ENCODE assay signal across 22 cellular contexts in genomic region chr11:42647993-42648392, GRCh38.
DNase-seq lines count a peak whose midpoint lies in the region.
"Had no signal": no experiment of that assay in that cellular context is flagged by ENCODE, and none has a peak within 500 bp of the region (broad histone marks: within the 10 kb centered on the region; RNA-seq: fewer than 3 reads in every experiment).

No MANE protein-coding gene starts in this region.

- H3K27me3 Mint-ChIP-seq in activated naive CD4-positive, alpha-beta T cell treated with anti-CD3 and anti-CD28 coated beads, Interleukin-2, amount 10 ng/mL, durations not matched to agents 7 days and 5 days, result no peaks in the 10 kb centered on the region
- H3K27me3 Mint-ChIP-seq: CD4-positive, CD25-positive, alpha-beta regulatory T cell had no signal

- in situ Hi-C loops in ACHN (cut with HindIII; ENCODE audit: low pct_ligation_motif_present, low pct_unique_long_range_greater_than_20kb, low sequenced_read_pairs), result no loop called here

- H3K27ac ChIP-seq in caudate nucleus (ENCODE audit: low read depth, low read length), result no peak overlapping the region
- H3K27ac ChIP-seq: BLaER1, HL-60 had no signal

- no peak overlapping the region for H3K4me3 Mint-ChIP-seq in activated naive CD4-positive, alpha-beta T cell treated with anti-CD3 and anti-CD28 coated beads, Interleukin-2, amount 10 ng/mL, durations not matched to agents 7 days and 5 days
- H3K4me3 Mint-ChIP-seq: CD4-positive, CD25-positive, alpha-beta regulatory T cell had no signal

- H3K36me3 Mint-ChIP-seq in activated naive CD4-positive, alpha-beta T cell treated with anti-CD3 and anti-CD28 coated beads, Interleukin-2, amount 10 ng/mL, durations not matched to agents 7 days and 5 days, result no peaks in the 10 kb centered on the region
- H3K36me3 Mint-ChIP-seq: CD4-positive, CD25-positive, alpha-beta regulatory T cell had no signal

- H3K9me3 Mint-ChIP-seq in activated naive CD4-positive, alpha-beta T cell treated with anti-CD3 and anti-CD28 coated beads, Interleukin-2, amount 10 ng/mL, durations not matched to agents 7 days and 5 days, result peaks cover 7% of the 10 kb centered on the region

- H3K4me1 Mint-ChIP-seq in activated naive CD4-positive, alpha-beta T cell treated with anti-CD3 and anti-CD28 coated beads, Interleukin-2, amount 10 ng/mL, durations not matched to agents 7 days and 5 days, result no peaks in the 10 kb centered on the region
- H3K4me1 Mint-ChIP-seq: CD4-positive, CD25-positive, alpha-beta regulatory T cell had no signal

- CTCF ChIA-PET in activated naive CD4-positive, alpha-beta T cell treated with anti-CD3 and anti-CD28 coated beads, Interleukin-2, amount 10 ng/mL, durations not matched to agents 7 days and 5 days (lab: Charles Lee), result no interaction called here

- no peak overlapping the region for H3K4me3 ChIP-seq in H7 (ENCODE audit: insufficient read depth, low read depth, low read length)
- H3K4me3 ChIP-seq: BLaER1, GM12878, K562 had no signal

- H3K27ac Mint-ChIP-seq in activated naive CD4-positive, alpha-beta T cell treated with anti-CD3 and anti-CD28 coated beads, Interleukin-2, amount 10 ng/mL, durations not matched to agents 7 days and 5 days, result no peak overlapping the region
- H3K27ac Mint-ChIP-seq: CD4-positive, CD25-positive, alpha-beta regulatory T cell had no signal

- peak; percentile 16 for DNase-seq in ACHN
- peak; percentile 9 for DNase-seq in HT-29 (ENCODE audit: low spot score)
- DNase-seq in kidney glomerular epithelial cell (lab: John Stamatoyannopoulos, UW), result peak; percentile 45
- peak; percentile 53 for DNase-seq in renal cortical epithelial cell (ENCODE audit: low read depth)
- no peak for DNase-seq in caudate nucleus (lab: John Stamatoyannopoulos, UW)
- no peak for DNase-seq in H7
- DNase-seq in activated naive CD4-positive, alpha-beta T cell treated with anti-CD3 and anti-CD28 coated beads, Interleukin-2, amount 10 ng/mL, durations not matched to agents 7 days and 5 days, result no peak
- DNase-seq: CD4-positive, CD25-positive, alpha-beta regulatory T cell; Kasumi-1; NCI-H1105; NCI-H1436 treated with DMSO at 0.1 percent for 48 hours; NCI-H187 treated with DMSO at 0.1 percent for 48 hours; NCI-H446; NCI-H526; NCI-H82; NK-92 treated with Interleukin-12 subunit alpha and Interleukin-12 subunit beta, amount 100 ng/mL, for 24 hours; PC-3; SK-N-SH had no signal

- H3K36me3 ChIP-seq in H7 (replicated peaks; ENCODE audit: control insufficient read depth, insufficient read depth, low read length), result no peaks in the 10 kb centered on the region
- H3K36me3 ChIP-seq: BLaER1 had no signal

- no peaks in the 10 kb centered on the region; the same call in 1 of the 2 replicates for H3K27me3 ChIP-seq in H7 (ENCODE audit: control insufficient read depth, insufficient read depth, low read length)
- H3K27me3 ChIP-seq: BLaER1 had no signal

Comparison
In these comparisons a context has a peak if more than half of its experiments do, and no peak if none do; other contexts are left out.
1. DNase-seq: peak in ACHN (single experiment), HT-29 (single experiment), kidney glomerular epithelial cell (single experiment) and renal cortical epithelial cell (single experiment); none in caudate nucleus (0 of 61), H7 (single experiment) and activated naive CD4-positive, alpha-beta T cell treated with anti-CD3 and anti-CD28 coated beads, Interleukin-2, amount 10 ng/mL, durations not matched to agents 7 days and 5 days (single experiment).